ENCODE assay signal across 19 cellular contexts in genomic region chr10:78176320-78177012, GRCh38.
DNase-seq lines count a peak whose midpoint lies in the region; ATAC-seq and TF ChIP-seq lines count a peak whose summit lies in the region.
"Had no signal": no experiment of that assay in that cellular context is flagged by ENCODE, and none has a peak within 500 bp of the region (broad histone marks: within the 10 kb centered on the region; RNA-seq: fewer than 3 reads in every experiment).

No MANE protein-coding gene starts in this region.

- H3K27me3 ChIP-seq in right lobe of liver = no peaks in the 10 kb centered on the region
- H3K27me3 ChIP-seq in upper lobe of right lung = no peaks in the 10 kb centered on the region

- H3K4me1 ChIP-seq in right lobe of liver = peaks cover 0 to 18% (median 0%) of the 10 kb centered on the region in 4 donors
- H3K4me1 ChIP-seq in upper lobe of right lung = no peaks in the 10 kb centered on the region
- H3K4me1 ChIP-seq: A549 had no signal

- H3K9me3 Mint-ChIP-seq in natural killer cell treated with Interleukin-12 subunit alpha and Interleukin-12 subunit beta and Interleukin-15 and Interleukin-18, amount 100 ng/mL, for 72 hours = no peaks in the 10 kb centered on the region
- no peaks in the 10 kb centered on the region for H3K9me3 Mint-ChIP-seq in natural killer cell
- H3K9me3 Mint-ChIP-seq: CD14-positive monocyte had no signal

- H3K4me3 ChIP-seq in right lobe of liver = no peak overlapping the region
- no peak overlapping the region for H3K4me3 ChIP-seq in upper lobe of right lung
- H3K4me3 ChIP-seq: A549 had no signal

- no peak for ATAC-seq in natural killer cell treated with Interleukin-12 subunit alpha and Interleukin-12 subunit beta and Interleukin-15 and Interleukin-18, amount 100 ng/mL, for 72 hours
- ATAC-seq in natural killer cell = no peak
- peak; percentile 53 to 88 (median 82) for ATAC-seq in right lobe of liver
- no peak for ATAC-seq in upper lobe of right lung
- no peak for ATAC-seq in sciatic nerve
- ATAC-seq in GM19452 (IDR thresholded peaks at IDR 0.05; ENCODE audit: unreplicated experiment) = no peak
- ATAC-seq: A549 had no signal

- H3K27ac ChIP-seq in cingulate gyrus (ENCODE audit: low read depth, low read length) (peak overlapping the region; percentile 80), right lobe of liver (peak overlapping the region in 1 of 3 donors; percentile 3), upper lobe of right lung (no peak overlapping the region)
- H3K27ac ChIP-seq: A549 had no signal

- DNase-seq in natural killer cell treated with Interleukin-12 subunit alpha and Interleukin-12 subunit beta and Interleukin-15 and Interleukin-18, amount 100 ng/mL, for 72 hours (ENCODE audit: low spot score) = peak; percentile 6
- no peak for DNase-seq in natural killer cell
- no peak for DNase-seq in right lobe of liver
- peak; percentile 17 for DNase-seq in upper lobe of right lung
- no peak for DNase-seq in sciatic nerve (ENCODE audit: low spot score)
- DNase-seq in foreskin melanocyte = no peak
- DNase-seq: COR-L47, EL, HCEC 1CT, MM.1S, NCI-H1092 treated with DMSO at 0.1 percent for 48 hours, NCI-H226, NCI-H526 treated with DMSO at 0.1 percent for 48 hours, SHP77, SK-N-SH had no signal

- intact Hi-C loops in natural killer cell (cut with micrococcal nuclease) = no loop called here
- intact Hi-C loops in right lobe of liver (cut with DNase I) = no loop called here
- intact Hi-C loops in upper lobe of right lung (cut with DNase I) = no loop called here
- intact Hi-C loops in sciatic nerve (cut with DNase I) = no loop called here

- H3K27ac Mint-ChIP-seq in natural killer cell treated with Interleukin-12 subunit alpha and Interleukin-12 subunit beta and Interleukin-15 and Interleukin-18, amount 100 ng/mL, for 72 hours = no peak overlapping the region
- no peak overlapping the region for H3K27ac Mint-ChIP-seq in natural killer cell

- WGBS in right lobe of liver (ENCODE audit: insufficient coverage, low coverage, low lambda C conversion rate, missing lambda C conversion rate) = 33% methylated on average over 5 of the region's 10 CpGs

- TF ChIP-seq POLR2A in right lobe of liver (IDR thresholded peaks at IDR 0.05) = no peak

- no peaks in the 10 kb centered on the region for H3K36me3 Mint-ChIP-seq in natural killer cell treated with Interleukin-12 subunit alpha and Interleukin-12 subunit beta and Interleukin-15 and Interleukin-18, amount 100 ng/mL, for 72 hours
- H3K36me3 Mint-ChIP-seq in natural killer cell = no peaks in the 10 kb centered on the region
- H3K36me3 Mint-ChIP-seq: CD14-positive monocyte had no signal

- TF ChIP-seq CTCF in natural killer cell (IDR thresholded peaks at IDR 0.05) (no peak), right lobe of liver (IDR thresholded peaks at IDR 0.05) (no peak), upper lobe of right lung (IDR thresholded peaks at IDR 0.05) (no peak)

- H3K4me3 Mint-ChIP-seq in natural killer cell treated with Interleukin-12 subunit alpha and Interleukin-12 subunit beta and Interleukin-15 and Interleukin-18, amount 100 ng/mL, for 72 hours = no peak overlapping the region
- no peak overlapping the region for H3K4me3 Mint-ChIP-seq in natural killer cell
- H3K4me3 Mint-ChIP-seq: CD14-positive monocyte had no signal

- H3K9me3 ChIP-seq in right lobe of liver (no peaks in the 10 kb centered on the region), upper lobe of right lung (no peaks in the 10 kb centered on the region)
- H3K9me3 ChIP-seq: A549, SK-N-SH had no signal

- no peaks in the 10 kb centered on the region for H3K36me3 ChIP-seq in right lobe of liver
- no peaks in the 10 kb centered on the region for H3K36me3 ChIP-seq in upper lobe of right lung

- peaks cover 2 to 10% of the 10 kb centered on the region in 2 donors for H3K27me3 Mint-ChIP-seq in natural killer cell treated with Interleukin-12 subunit alpha and Interleukin-12 subunit beta and Interleukin-15 and Interleukin-18, amount 100 ng/mL, for 72 hours
- no peaks in the 10 kb centered on the region for H3K27me3 Mint-ChIP-seq in natural killer cell (ENCODE audit: low read depth in 2 of 2)

- H3K4me1 Mint-ChIP-seq in natural killer cell treated with Interleukin-12 subunit alpha and Interleukin-12 subunit beta and Interleukin-15 and Interleukin-18, amount 100 ng/mL, for 72 hours (ENCODE audit: low read depth in 2 of 2) = no peaks in the 10 kb centered on the region
- H3K4me1 Mint-ChIP-seq in natural killer cell = no peaks in the 10 kb centered on the region
- H3K4me1 Mint-ChIP-seq: CD14-positive monocyte had no signal

Comparison
In these comparisons a context has a peak if more than half of its experiments do, and no peak if none do; other contexts are left out.
1. DNase-seq: peak in natural killer cell treated with Interleukin-12 subunit alpha and Interleukin-12 subunit beta and Interleukin-15 and Interleukin-18, amount 100 ng/mL, for 72 hours (single experiment) and upper lobe of right lung (single experiment); none in natural killer cell (single experiment), right lobe of liver (0 of 3), sciatic nerve (single experiment) and foreskin melanocyte (single experiment).
2. ATAC-seq: peak in right lobe of liver (4 of 4); none in natural killer cell treated with Interleukin-12 subunit alpha and Interleukin-12 subunit beta and Interleukin-15 and Interleukin-18, amount 100 ng/mL, for 72 hours (0 of 2), natural killer cell (0 of 3), upper lobe of right lung (single experiment), sciatic nerve (single experiment) and GM19452 (single experiment).